ENCODE assay signal across 2 cellular contexts in genomic region chr11:2375964-2376551, GRCh38.
TF ChIP-seq lines count a peak whose summit lies in the region.

No MANE protein-coding gene starts in this region.

TF ChIP-seq in liver, 16 proteins besides CTCF, POLR2A, EP300 and RAD21:
- TF ChIP-seq RXRA (IDR thresholded peaks at IDR 0.05) (peak; percentile 17 to 31), JUND (IDR thresholded peaks at IDR 0.05) (peak in 1 of 2 donors; percentile 39), YY1 (IDR thresholded peaks at IDR 0.05) (peak; percentile 53), HNF4A (conservative IDR thresholded peaks at IDR 0.05) (peak in 1 of 2 donors; percentile 5), MAX (IDR thresholded peaks at IDR 0.05) (peak; percentile 49), REST (IDR thresholded peaks at IDR 0.05) (peak; percentile 36), ZBTB33 (IDR thresholded peaks at IDR 0.05) (peak; percentile 28), EGR1 (IDR thresholded peaks at IDR 0.05; ENCODE audit: low read depth in 2 of 2) (no peak), FOXA1 (IDR thresholded peaks at IDR 0.05) (no peak), FOXA2 (IDR thresholded peaks at IDR 0.05) (peak; percentile 27), NR2F2 (IDR thresholded peaks at IDR 0.05) (no peak), SP1 (IDR thresholded peaks at IDR 0.05) (peak; percentile 66)
TF ChIP-seq in liver: peak in this region for 9.

TF ChIP-seq in HepG2, 621 proteins besides CTCF, POLR2A, EP300 and RAD21:
- no peak for TF ChIP-seq SRSF4 (IDR thresholded peaks at IDR 0.05; ENCODE audit: low read depth, low read length, poor library complexity, severe bottlenecking)
- no peak for TF ChIP-seq ZNF816 (CRISPR knock-in tag; IDR thresholded peaks at IDR 0.05; ENCODE audit: borderline replicate concordance)
- no peak for TF ChIP-seq ZHX1 (CRISPR knock-in tag; IDR thresholded peaks at IDR 0.05; ENCODE audit: low read depth)
- TF ChIP-seq THAP11 (CRISPR knock-in tag; IDR thresholded peaks at IDR 0.05) = no peak
- no peak for TF ChIP-seq ZBTB4 (CRISPR knock-in tag; IDR thresholded peaks at IDR 0.05; ENCODE audit: borderline replicate concordance)
- TF ChIP-seq CENPT (CRISPR knock-in tag; IDR thresholded peaks at IDR 0.05; ENCODE audit: low read depth) = no peak
- no peak for TF ChIP-seq ZFP91 (CRISPR knock-in tag; IDR thresholded peaks at IDR 0.05; ENCODE audit: borderline replicate concordance)
- no peak for TF ChIP-seq MATR3 (CRISPR knock-in tag; IDR thresholded peaks at IDR 0.05)
- no peak for TF ChIP-seq SMC3 (IDR thresholded peaks at IDR 0.05; ENCODE audit: low read length)
- no peak for TF ChIP-seq NFIB (CRISPR knock-in tag; IDR thresholded peaks at IDR 0.05; ENCODE audit: borderline replicate concordance)
- no peak for TF ChIP-seq MXD4 (CRISPR knock-in tag; IDR thresholded peaks at IDR 0.05)
- TF ChIP-seq MIER2 (CRISPR knock-in tag; IDR thresholded peaks at IDR 0.05) = no peak
- no peak for TF ChIP-seq ZBTB7A (CRISPR knock-in tag; IDR thresholded peaks at IDR 0.05)
- no peak for TF ChIP-seq ZNF670 (CRISPR knock-in tag; IDR thresholded peaks at IDR 0.05; ENCODE audit: borderline replicate concordance)
- no peak for TF ChIP-seq PHB2 (IDR thresholded peaks at IDR 0.05; ENCODE audit: partially characterized antibody)
- no peak for TF ChIP-seq HNRNPLL (IDR thresholded peaks at IDR 0.05; ENCODE audit: low read depth, low read length, poor library complexity, severe bottlenecking)
- no peak for TF ChIP-seq ZNF878 (CRISPR knock-in tag; IDR thresholded peaks at IDR 0.05)
- no peak for TF ChIP-seq KLF11 (CRISPR knock-in tag; IDR thresholded peaks at IDR 0.05)
- no peak for TF ChIP-seq ARNT (IDR thresholded peaks at IDR 0.05)
- TF ChIP-seq CREB1 (IDR thresholded peaks at IDR 0.05) = no peak
- TF ChIP-seq CREB1 (CRISPR knock-in tag; IDR thresholded peaks at IDR 0.05) = no peak
